ENCODE assay signal across 9 cellular contexts in the genomic region with DNA sequence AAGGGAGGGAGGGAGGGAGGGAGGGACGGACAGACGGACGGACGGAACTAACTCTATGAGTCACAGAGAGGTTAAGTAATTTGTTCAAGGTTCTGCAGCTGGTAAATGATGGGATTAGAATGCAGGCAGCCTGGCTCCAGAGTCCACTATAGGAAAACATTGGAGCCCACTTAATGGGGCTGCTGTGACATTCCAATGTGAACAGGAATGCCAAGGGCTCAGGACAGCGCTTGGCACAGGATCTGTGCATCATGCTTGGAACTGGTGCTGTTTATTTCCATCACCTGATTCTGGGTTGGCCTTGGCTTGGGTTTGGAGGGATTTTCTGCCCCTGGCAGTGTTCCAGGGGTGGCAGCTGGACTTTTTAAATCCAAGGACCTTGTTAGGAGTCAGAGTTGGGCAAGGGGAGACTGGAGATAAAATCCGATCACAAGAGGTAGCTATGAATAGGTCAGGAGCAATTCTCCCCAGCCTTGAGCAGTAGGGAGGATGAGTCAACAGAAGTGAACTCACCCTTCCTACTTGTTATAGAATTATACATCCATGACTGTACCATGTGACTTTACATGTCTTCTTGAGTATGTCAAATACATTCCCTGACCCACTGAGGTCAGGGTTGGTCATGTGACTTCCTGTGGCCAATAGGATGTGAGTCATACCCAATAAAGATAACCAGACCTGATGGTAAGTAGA. TPM values are rescaled to one million over a fixed set of nuclear protein-coding genes. Genes with fewer than 3 reads are reported as not detected.
A peak's percentile ranks its signal among the peaks of the same experiment; 100 is the strongest.
DNase-seq lines count a peak whose midpoint lies in the region; TF ChIP-seq lines count a peak whose summit lies in the region.
"Had no signal": no experiment of that assay in that cellular context is flagged by ENCODE, and none has a peak within 500 bp of the region (broad histone marks: within the 10 kb centered on the region; RNA-seq: fewer than 3 reads in every experiment).

No MANE protein-coding gene starts in this region.

- WGBS in esophagus squamous epithelium, 2 donors: 49 to 58% methylated on average over 5 to 6 of the region's 6 CpGs

- DNase-seq in EH (ENCODE audit: low read depth) (peak; percentile 95), OCI-M1 (lab: John Stamatoyannopoulos, UW) (peak; percentile 53), esophagus squamous epithelium (lab: John Stamatoyannopoulos, UW) (no peak), HEK293T (ENCODE audit: extremely low spot score) (no peak), T-helper 2 cell (no peak), middle frontal gyrus (ENCODE audit: extremely low spot score, low spot score) (no peak), erythroblast (lab: John Stamatoyannopoulos, UW) (no peak)
- DNase-seq: NCI-H2171 treated with DMSO at 0.1 percent for 48 hours had no signal

- no peaks in the 10 kb centered on the region for H3K27me3 ChIP-seq in esophagus squamous epithelium
- H3K27me3 ChIP-seq in rectal smooth muscle tissue (ENCODE audit: control insufficient read depth, insufficient read depth, low read length): no peaks in the 10 kb centered on the region

- no peak for TF ChIP-seq CTCF in esophagus squamous epithelium (IDR thresholded peaks at IDR 0.05)

- H3K36me3 ChIP-seq in esophagus squamous epithelium: no peaks in the 10 kb centered on the region
- H3K36me3 ChIP-seq in rectal smooth muscle tissue (ENCODE audit: control insufficient read depth, insufficient read depth, low read length): no peaks in the 10 kb centered on the region

- CTCF ChIA-PET in HEK293T (lab: Yijun Ruan, JAX): interaction anchor here (0.6 to 0.9 kb wide), 2 partner anchors 11 to 1421 kb away, joined by 3 read pairs; no protein-coding TSS in a partner anchor

- POLR2A ChIA-PET in HEK293T (lab: Yijun Ruan, JAX): no interaction called here

- TF ChIP-seq POLR2A in esophagus squamous epithelium (IDR thresholded peaks at IDR 0.05) (no peak), erythroblast (IDR thresholded peaks at IDR 0.05; ENCODE audit: low read length) (no peak)

- peaks cover 0 to 14% (median 0%) of the 10 kb centered on the region in 3 donors for H3K9me3 ChIP-seq in esophagus squamous epithelium

- H3K4me1 ChIP-seq in esophagus squamous epithelium (peaks cover 0 to 7% (median 3%) of the 10 kb centered on the region in 3 donors), rectal smooth muscle tissue (ENCODE audit: control insufficient read depth, insufficient read depth, low read length) (no peaks in the 10 kb centered on the region)

- H3K27ac ChIP-seq in esophagus squamous epithelium: peak overlapping the region in 3 of 4 donors; percentile 22 to 70 (median 68)
- peak overlapping the region; percentile 37 for H3K27ac ChIP-seq in rectal smooth muscle tissue (ENCODE audit: low read depth, low read length)

- no peak overlapping the region for H3K9ac ChIP-seq in rectal smooth muscle tissue (ENCODE audit: low read length)

- intact Hi-C loops in esophagus squamous epithelium (cut with DNase I): no loop called here

- H3K4me3 ChIP-seq in esophagus squamous epithelium: no peak overlapping the region
- H3K4me3 ChIP-seq in rectal smooth muscle tissue (ENCODE audit: low read length): no peak overlapping the region

TF ChIP-seq in HEK293T, 16 proteins besides CTCF, POLR2A, EP300 and RAD21:
- TF ChIP-seq FOXA1 (IDR thresholded peaks at IDR 0.05) (no peak), HDGF (IDR thresholded peaks at IDR 0.05; ENCODE audit: borderline replicate concordance) (no peak), LEF1 (IDR thresholded peaks at IDR 0.05; ENCODE audit: borderline replicate concordance) (no peak)

RNA-seq across cellular contexts. Expression of a gene that starts 7.8 kb away (rescaled TPM):
- total RNA-seq in esophagus squamous epithelium: 10 to 100 TPM in 1 of 4 donors, 1 to 10 TPM in 3; 3.8 to 52.8 (median 6.2) TPM

RNA-seq across cellular contexts. Expression of a gene that starts 57.8 kb away (rescaled TPM):
- 10 to 100 TPM; 33.8 to 51.3 (median 43.2) TPM for total RNA-seq in esophagus squamous epithelium

RNA-seq across cellular contexts. Expression of a gene that starts 59.5 kb away (rescaled TPM):
- 10 to 100 TPM in 3 of 4 donors, 1 to 10 TPM in 1; 2.9 to 46.0 (median 22.0) TPM for total RNA-seq in esophagus squamous epithelium

Comparison
In these comparisons a context has a peak if more than half of its experiments do, and no peak if none do; other contexts are left out.
1. DNase-seq: peak in EH (single experiment) and OCI-M1 (single experiment); none in esophagus squamous epithelium (single experiment), HEK293T (single experiment), T-helper 2 cell (0 of 5), middle frontal gyrus (single experiment) and erythroblast (0 of 2).